In the genomic region with DNA sequence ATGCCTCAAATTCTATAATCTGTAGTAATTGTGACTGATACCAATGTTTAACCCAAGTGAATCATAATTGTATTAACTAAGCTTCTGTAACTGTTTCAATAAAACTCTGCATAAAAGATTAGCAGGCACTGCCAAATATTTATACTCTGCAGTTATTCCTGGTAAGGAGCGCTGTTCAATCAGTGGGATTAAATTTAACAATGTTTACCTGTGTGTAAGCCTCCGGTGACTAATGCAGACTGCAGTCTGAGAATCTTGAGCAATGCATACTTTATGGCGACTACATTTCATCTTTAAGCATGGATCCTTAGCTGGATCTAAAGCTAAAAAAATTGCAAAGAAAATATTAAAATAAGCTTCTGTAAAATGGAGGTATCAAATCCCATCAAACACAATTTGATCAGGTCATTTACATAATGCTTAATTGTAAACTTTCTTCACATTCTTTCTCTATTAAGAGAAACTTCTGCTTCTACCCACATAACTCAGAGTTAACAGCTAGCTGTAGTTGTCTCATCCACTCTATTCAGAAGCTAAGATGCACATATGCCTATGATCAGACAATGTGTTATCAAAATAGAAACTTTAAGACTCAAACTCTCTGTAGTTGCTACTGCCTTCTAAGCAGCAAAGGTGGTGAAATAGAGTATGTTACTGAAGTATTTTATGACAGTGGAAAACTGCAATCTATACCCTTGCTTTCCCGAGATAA, we compare ENCODE assay signal across 28 cellular contexts.
A peak's percentile ranks its signal among the peaks of the same experiment; 100 is the strongest.
DNase-seq lines count a peak whose midpoint lies in the region; ATAC-seq, FAIRE-seq and TF ChIP-seq lines count a peak whose summit lies in the region.
"Had no signal": no experiment of that assay in that cellular context is flagged by ENCODE, and none has a peak within 500 bp of the region (broad histone marks: within the 10 kb centered on the region; RNA-seq: fewer than 3 reads in every experiment).

No MANE protein-coding gene starts in this region.

- intact Hi-C loops in thyroid gland (cut with DNase I), result no loop called here
- intact Hi-C loops in CD4-positive, alpha-beta T cell (cut with DNase I, micrococcal nuclease), result no loop called here

- WGBS in thyroid gland, 2 donors, result 81 to 85% methylated on average over 4 of the region's 4 CpGs

- no peak overlapping the region for H3K27ac Mint-ChIP-seq in CD4-positive, alpha-beta T cell
- H3K27ac Mint-ChIP-seq: activated CD4-positive, alpha-beta T cell treated with anti-CD3 and anti-CD28 coated beads for 36 hours; activated naive CD8-positive, alpha-beta T cell treated with anti-CD3 and anti-CD28 coated beads, Interleukin-2, amount 10 ng/mL, durations not matched to agents 7 days and 5 days; natural killer cell had no signal

- H3K9me3 Mint-ChIP-seq in CD4-positive, alpha-beta T cell, result no peaks in the 10 kb centered on the region
- H3K9me3 Mint-ChIP-seq: activated naive CD8-positive, alpha-beta T cell treated with anti-CD3 and anti-CD28 coated beads, Interleukin-2, amount 10 ng/mL, durations not matched to agents 7 days and 5 days had no signal

- H3K27ac ChIP-seq in VCaP (peak overlapping the region; percentile 51), thyroid gland (no peak overlapping the region)
- no peak overlapping the region for H3K27ac ChIP-seq in CD4-positive, alpha-beta T cell (ENCODE audit: low read depth, low read length)
- H3K27ac ChIP-seq: brain microvascular endothelial cell, C4-2B, colonic mucosa, GM23248, HL-60, Peyer's patch, right atrium auricular region had no signal

- no peak overlapping the region for H3K4me3 Mint-ChIP-seq in CD4-positive, alpha-beta T cell
- H3K4me3 Mint-ChIP-seq: activated CD4-positive, alpha-beta T cell treated with anti-CD3 and anti-CD28 coated beads for 36 hours; activated naive CD8-positive, alpha-beta T cell treated with anti-CD3 and anti-CD28 coated beads, Interleukin-2, amount 10 ng/mL, durations not matched to agents 7 days and 5 days; natural killer cell had no signal

- POLR2A ChIA-PET in CD4-positive, alpha-beta T cell (lab: Charles Lee), result no interaction called here

- H3K4me3 ChIP-seq in thyroid gland (replicated peaks in 1 of 3), result no peak overlapping the region
- H3K4me3 ChIP-seq: colonic mucosa, GM23248, Peyer's patch, right atrium auricular region had no signal

- TF ChIP-seq POLR2A in thyroid gland (IDR thresholded peaks at IDR 0.05), result no peak

- CTCF ChIA-PET in CD4-positive, alpha-beta T cell (lab: Charles Lee), result no interaction called here

- no peaks in the 10 kb centered on the region for H3K27me3 ChIP-seq in thyroid gland
- no peaks in the 10 kb centered on the region for H3K27me3 ChIP-seq in CD4-positive, alpha-beta T cell (ENCODE audit: control insufficient read depth, insufficient read depth, low read length)
- H3K27me3 ChIP-seq: brain microvascular endothelial cell, colonic mucosa, Peyer's patch, right atrium auricular region had no signal

- H3K4me1 Mint-ChIP-seq in CD4-positive, alpha-beta T cell (ENCODE audit: low read depth), result no peaks in the 10 kb centered on the region
- H3K4me1 Mint-ChIP-seq: activated CD4-positive, alpha-beta T cell treated with anti-CD3 and anti-CD28 coated beads for 36 hours; activated naive CD8-positive, alpha-beta T cell treated with anti-CD3 and anti-CD28 coated beads, Interleukin-2, amount 10 ng/mL, durations not matched to agents 7 days and 5 days; natural killer cell had no signal

- H3K36me3 ChIP-seq in thyroid gland, result no peaks in the 10 kb centered on the region
- H3K36me3 ChIP-seq: brain microvascular endothelial cell, colonic mucosa, Peyer's patch, right atrium auricular region had no signal

- DNase-seq in DMS53 treated with DMSO at 0.1 percent for 48 hours (lab: John Stamatoyannopoulos, UW; ENCODE audit: unreplicated experiment), result peak; percentile 18
- DNase-seq in HTR-8/SVneo (ENCODE audit: insufficient read length, low spot score), result peak; percentile 10
- DNase-seq in iris pigment epithelial cell (ENCODE audit: low read depth), result peak; percentile 49
- DNase-seq in thyroid gland, result no peak
- DNase-seq in GF-D8 (lab: John Stamatoyannopoulos, UW), result no peak
- no peak for DNase-seq in CD4-positive, alpha-beta T cell
- DNase-seq: activated CD4-positive, alpha-beta T cell treated with anti-CD3 and anti-CD28 coated beads for 36 hours; activated effector memory CD4-positive, alpha-beta T cell treated with anti-CD3 and anti-CD28 coated beads, Interleukin-2, amount 50 U/mL, for 16 hours; activated naive CD8-positive, alpha-beta T cell treated with anti-CD3 and anti-CD28 coated beads, Interleukin-2, amount 10 ng/mL, durations not matched to agents 7 days and 5 days; brain microvascular endothelial cell; colonic mucosa; GM23248; IMR-90; islet precursor cell; natural killer cell; NCI-H1417 treated with DMSO at 0.1 percent for 48 hours; NCI-H2081 treated with DMSO at 0.1 percent for 48 hours; NCI-H446; Peyer's patch; stimulated activated CD4-positive, alpha-beta T cell treated with anti-CD3 and anti-CD28 coated beads, Interleukin-4, amount 100 ng/mL, for 4 hours; stimulated activated naive CD4-positive, alpha-beta T cell had no signal

- no peaks in the 10 kb centered on the region for H3K4me1 ChIP-seq in thyroid gland
- H3K4me1 ChIP-seq: colonic mucosa, Peyer's patch, right atrium auricular region had no signal

- no peaks in the 10 kb centered on the region for H3K27me3 Mint-ChIP-seq in CD4-positive, alpha-beta T cell
- H3K27me3 Mint-ChIP-seq: activated CD4-positive, alpha-beta T cell treated with anti-CD3 and anti-CD28 coated beads for 36 hours; activated naive CD8-positive, alpha-beta T cell treated with anti-CD3 and anti-CD28 coated beads, Interleukin-2, amount 10 ng/mL, durations not matched to agents 7 days and 5 days had no signal

- no peak for FAIRE-seq in HTR-8/SVneo (lab: Jason Lieb, UNC)
- FAIRE-seq: D721Med, TTC549 had no signal

- H3K9me3 ChIP-seq in thyroid gland, result no peaks in the 10 kb centered on the region
- no peaks in the 10 kb centered on the region for H3K9me3 ChIP-seq in CD4-positive, alpha-beta T cell (ENCODE audit: control insufficient read depth, low read length)
- H3K9me3 ChIP-seq: colonic mucosa, Peyer's patch, right atrium auricular region had no signal

- TF ChIP-seq CTCF in VCaP (conservative IDR thresholded peaks at IDR 0.05) (no peak), thyroid gland (IDR thresholded peaks at IDR 0.05) (no peak)
- TF ChIP-seq CTCF in CD4-positive, alpha-beta T cell (IDR thresholded peaks at IDR 0.05), result no peak

- H3K36me3 Mint-ChIP-seq in CD4-positive, alpha-beta T cell (ENCODE audit: low read depth), result no peaks in the 10 kb centered on the region
- H3K36me3 Mint-ChIP-seq: activated naive CD8-positive, alpha-beta T cell treated with anti-CD3 and anti-CD28 coated beads, Interleukin-2, amount 10 ng/mL, durations not matched to agents 7 days and 5 days; natural killer cell had no signal

- ATAC-seq in HG02588 (IDR thresholded peaks at IDR 0.05; ENCODE audit: unreplicated experiment), result no peak
- no peak for ATAC-seq in CD4-positive, alpha-beta T cell (ENCODE audit: poor library complexity)
- ATAC-seq: activated CD4-positive, alpha-beta T cell treated with anti-CD3 and anti-CD28 coated beads for 36 hours; natural killer cell had no signal

Comparison
In these comparisons a context has a peak if more than half of its experiments do, and no peak if none do; other contexts are left out.
1. DNase-seq: peak in DMS53 treated with DMSO at 0.1 percent for 48 hours (single experiment), HTR-8/SVneo (single experiment) and iris pigment epithelial cell (single experiment); none in thyroid gland (0 of 2), GF-D8 (single experiment) and CD4-positive, alpha-beta T cell (0 of 10).